ENCODE assay signal across 7 cellular contexts in the genomic region with DNA sequence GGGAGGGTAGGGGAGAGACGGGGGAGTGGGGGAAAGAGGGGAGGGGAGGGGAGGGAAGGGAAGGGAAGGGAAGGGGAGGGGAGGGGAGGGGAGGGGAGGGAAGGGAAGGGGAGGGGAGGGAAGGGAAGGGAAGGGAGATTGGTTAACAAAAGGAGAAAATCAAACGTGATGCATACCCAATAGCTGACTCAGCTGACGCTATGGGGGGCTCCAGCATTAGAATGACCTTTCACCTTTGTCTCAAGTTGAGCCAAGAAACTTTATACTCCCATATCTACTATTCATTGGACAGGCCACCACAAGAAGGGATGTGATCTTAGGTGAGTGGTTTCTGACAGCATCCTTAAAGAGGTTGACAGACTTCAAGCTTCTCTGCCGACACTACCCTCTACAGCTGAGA.
"Had no signal": no experiment of that assay in that cellular context is flagged by ENCODE, and none has a peak within 500 bp of the region (broad histone marks: within the 10 kb centered on the region; RNA-seq: fewer than 3 reads in every experiment).

No MANE protein-coding gene starts in this region.

- H3K27me3 Mint-ChIP-seq: IgD-negative memory B cell had no signal

- H3K4me3 Mint-ChIP-seq: IgD-negative memory B cell had no signal

- H3K9ac ChIP-seq: KMS-11 had no signal

- H3K27ac ChIP-seq: HL-60, KMS-11 had no signal

- H3K4me1 Mint-ChIP-seq: IgD-negative memory B cell had no signal

- FAIRE-seq: HTR-8/SVneo had no signal

- H3K27ac Mint-ChIP-seq: IgD-negative memory B cell had no signal

- H3K4me2 ChIP-seq: KMS-11 had no signal

- DNase-seq: IMR-90, KBM-7, KG1 had no signal
